Comparison of ENCODE assay signal across 9 cellular contexts in genomic region chr3:139427283-139428060, GRCh38. TPM values are rescaled to one million over a fixed set of nuclear protein-coding genes. Genes with fewer than 3 reads are reported as not detected.
A peak's percentile ranks its signal among the peaks of the same experiment; 100 is the strongest.
DNase-seq lines count a peak whose midpoint lies in the region; ATAC-seq lines count a peak whose summit lies in the region.
"Had no signal": no experiment of that assay in that cellular context is flagged by ENCODE, and none has a peak within 500 bp of the region (broad histone marks: within the 10 kb centered on the region; RNA-seq: fewer than 3 reads in every experiment).

No MANE protein-coding gene starts in this region.

- intact Hi-C loops in right cardiac atrium (cut with DNase I) = loop anchor here in 2 of 4 donors (2.0 to 10.0 kb wide), 3 partner anchors 135 to 507 kb away; partner anchors contain the start of gene CLSTN2 (in 1 of the 2)

- 50% methylated on average over 7 of the region's 7 CpGs for WGBS in right cardiac atrium

- no peaks in the 10 kb centered on the region for H3K27me3 ChIP-seq in right cardiac atrium (ENCODE audit: control insufficient read depth, insufficient read depth)

- DNase-seq in DMS 273 (lab: John Stamatoyannopoulos, UW; ENCODE audit: unreplicated experiment) (peak; percentile 96), NCI-H524 (lab: John Stamatoyannopoulos, UW) (peak; percentile 84 to 93), amniotic epithelial cell (ENCODE audit: low read depth) (peak; percentile 81), right cardiac atrium (no peak), skeletal muscle cell (ENCODE audit: low read depth) (peak; percentile 40), cerebellar nuclear complex (lab: John Stamatoyannopoulos, UW) (no peak)

- no peaks in the 10 kb centered on the region for H3K9me3 ChIP-seq in right cardiac atrium (ENCODE audit: control insufficient read depth, low read length)

- H3K4me1 ChIP-seq in right cardiac atrium (ENCODE audit: control insufficient read depth, insufficient read depth, low read length) = no peaks in the 10 kb centered on the region

- H3K27ac ChIP-seq in right cardiac atrium (ENCODE audit: low read length) = no peak overlapping the region

- no peak overlapping the region for H3K4me3 ChIP-seq in right cardiac atrium (ENCODE audit: low read length)
- H3K4me3 ChIP-seq in skeletal muscle cell (ENCODE audit: low read depth, low read length) = no peak overlapping the region

- ATAC-seq in GM19372 (IDR thresholded peaks at IDR 0.05; ENCODE audit: low read depth, unreplicated experiment) (peak; percentile 81), HG03565 (IDR thresholded peaks at IDR 0.05; ENCODE audit: unreplicated experiment) (peak; percentile 76), right cardiac atrium (peak; percentile 81 to 87)

RNA-seq across cellular contexts. Expression of gene COPB2, which starts 38.0 kb away (rescaled TPM):
- 10 to 100 TPM; 75.6 to 98.0 (median 95.3) TPM for total RNA-seq in right cardiac atrium
- polyA plus RNA-seq in right cardiac atrium = 41.0 TPM

RNA-seq across cellular contexts. Expression of gene RBP2, which starts 48.8 kb away (rescaled TPM):
- total RNA-seq in right cardiac atrium = not detected
- polyA plus RNA-seq in right cardiac atrium = not detected
- total RNA-seq: T-helper 2 cell treated with Interferon-gamma antibody and Interleukin-4, amounts not matched to agents 100 ng/mL and 5 ng/mL, for 36 hours had no signal

Comparison
In these comparisons a context has a peak if more than half of its experiments do, and no peak if none do; other contexts are left out.
1. DNase-seq: peak in DMS 273 (single experiment), NCI-H524 (2 of 2), amniotic epithelial cell (single experiment) and skeletal muscle cell (single experiment); none in right cardiac atrium (0 of 3) and cerebellar nuclear complex (0 of 2).
2. Peak in every context shown above with its lines, with median percentiles within 50 percentile points of each other: ATAC-seq.